ENCODE assay signal across 9 cellular contexts in the genomic region with DNA sequence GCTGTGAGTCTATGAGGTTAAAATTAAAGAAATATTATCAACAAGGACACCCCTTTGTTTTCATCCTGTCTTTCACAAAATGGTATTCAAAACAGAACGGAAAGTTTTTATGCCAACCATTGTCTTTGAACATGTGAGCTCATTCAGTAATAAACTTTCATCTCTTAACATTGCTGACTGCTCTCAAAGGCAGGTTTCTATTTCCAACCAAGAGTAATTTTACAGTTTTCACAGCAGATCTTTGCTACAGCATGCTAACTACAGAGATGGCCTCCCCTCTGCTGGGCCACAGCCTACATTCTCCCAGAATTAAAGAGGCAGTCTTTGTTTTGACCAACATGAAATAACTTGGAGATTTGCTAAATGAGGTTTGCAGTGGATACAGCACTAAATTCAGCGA.
"Had no signal": no experiment of that assay in that cellular context is flagged by ENCODE, and none has a peak within 500 bp of the region (broad histone marks: within the 10 kb centered on the region; RNA-seq: fewer than 3 reads in every experiment).

No MANE protein-coding gene starts in this region.

- H3K36me3 ChIP-seq: HAP-1 had no signal

- H3K27ac Mint-ChIP-seq: HFFc6 had no signal

- ATAC-seq: HCT116, K562 had no signal

- H3K4me3 ChIP-seq: HAP-1, K562 had no signal

- DNase-seq: GOT3, H7, HFFc6, IMR-90, KG1 had no signal

- H3K4me1 ChIP-seq: HAP-1 had no signal

- FAIRE-seq: HTR-8/SVneo, K562 had no signal

- H3K9me3 ChIP-seq: HAP-1 had no signal

- H3K4me3 Mint-ChIP-seq: HFFc6 had no signal
